Comparison of ENCODE assay signal across 19 cellular contexts in genomic region chr2:217856871-217857270, GRCh38.
A peak's percentile ranks its signal among the peaks of the same experiment; 100 is the strongest.
DNase-seq lines count a peak whose midpoint lies in the region; ATAC-seq and TF ChIP-seq lines count a peak whose summit lies in the region.
"Had no signal": no experiment of that assay in that cellular context is flagged by ENCODE, and none has a peak within 500 bp of the region (broad histone marks: within the 10 kb centered on the region; RNA-seq: fewer than 3 reads in every experiment).

No MANE protein-coding gene starts in this region.

- H3K27ac Mint-ChIP-seq in stimulated activated memory B cell treated with anti-CD40 and anti-IgM and Interleukin-4, amounts not matched to agents 10 μg/mL and 1 μg/mL and 100 μg/mL, for 72 hours = no peak overlapping the region
- H3K27ac Mint-ChIP-seq: activated CD8-positive, alpha-beta T cell treated with anti-CD3 and anti-CD28 coated beads, Interleukin-2, amount 10 ng/mL, durations not matched to agents 7 days and 5 days; activated naive CD4-positive, alpha-beta T cell treated with anti-CD3 and anti-CD28 coated beads for 36 hours; WTC11 had no signal

- H3K4me3 ChIP-seq in esophagus (ENCODE audit: low read depth in 1 of 2, low read length in 2 of 2) (no peak overlapping the region), lung (no peak overlapping the region), skeletal muscle cell (ENCODE audit: low read depth, low read length) (peak overlapping the region; percentile 45), upper lobe of right lung (peak overlapping the region; percentile 39)
- H3K4me3 ChIP-seq: skin epidermis, testis had no signal

- TF ChIP-seq CTCF in lung (IDR thresholded peaks at IDR 0.05; ENCODE audit: control extremely low read depth, extremely low read depth) = no peak
- TF ChIP-seq CTCF in upper lobe of right lung (IDR thresholded peaks at IDR 0.05) = no peak

- ATAC-seq in lung (ENCODE audit: insufficient read depth, low FRiP score) (no peak), upper lobe of right lung (no peak), HG02885 (IDR thresholded peaks at IDR 0.05; ENCODE audit: poor library complexity, unreplicated experiment) (no peak)
- no peak for ATAC-seq in stimulated activated memory B cell treated with anti-CD40 and anti-IgM and Interleukin-4, amounts not matched to agents 10 μg/mL and 1 μg/mL and 100 μg/mL, for 72 hours
- ATAC-seq: activated CD8-positive, alpha-beta T cell treated with anti-CD3 and anti-CD28 coated beads, Interleukin-2, amount 10 ng/mL, durations not matched to agents 7 days and 5 days; activated T-cell treated with anti-CD3 and anti-CD28 coated beads, Interleukin-2, amount 50 U/mL, for 4 hours; SK-N-SH treated with all-trans-retinoic acid at 6 μM for 48 hours; WTC11 had no signal

- intact Hi-C loops in upper lobe of right lung (cut with DNase I) = no loop called here

- no peaks in the 10 kb centered on the region for H3K4me1 Mint-ChIP-seq in stimulated activated memory B cell treated with anti-CD40 and anti-IgM and Interleukin-4, amounts not matched to agents 10 μg/mL and 1 μg/mL and 100 μg/mL, for 72 hours

- no peak for DNase-seq in lung (ENCODE audit: low spot score)
- no peak for DNase-seq in skeletal muscle cell (ENCODE audit: low read depth)
- no peak for DNase-seq in upper lobe of right lung
- DNase-seq in NCI-H146 (lab: John Stamatoyannopoulos, UW) = no peak
- DNase-seq: activated CD8-positive, alpha-beta T cell treated with anti-CD3 and anti-CD28 coated beads, Interleukin-2, amount 10 ng/mL, durations not matched to agents 7 days and 5 days; activated naive CD4-positive, alpha-beta T cell treated with anti-CD3 and anti-CD28 coated beads for 36 hours; activated T-cell treated with anti-CD3 and anti-CD28 coated beads, Interleukin-2, amount 50 U/mL, for 4 hours; AML-193; DMS79 treated with DMSO at 0.1 percent for 48 hours; kidney; NCI-H187; NK-92 treated with Interleukin-12 subunit alpha and Interleukin-12 subunit beta, amount 100 ng/mL, for 24 hours; testis had no signal

- H3K4me1 ChIP-seq in esophagus (ENCODE audit: control insufficient read depth in 2 of 2, insufficient read depth in 2 of 2, low read length in 1 of 2) = peaks cover 7 to 14% of the 10 kb centered on the region in 2 donors
- H3K4me1 ChIP-seq in lung (ENCODE audit: control insufficient read depth in 2 of 2, insufficient read depth in 2 of 2, low read length in 2 of 2) = peaks cover 13 to 46% of the 10 kb centered on the region in 2 donors
- peaks cover 62% of the 10 kb centered on the region for H3K4me1 ChIP-seq in upper lobe of right lung

- H3K4me3 Mint-ChIP-seq in stimulated activated memory B cell treated with anti-CD40 and anti-IgM and Interleukin-4, amounts not matched to agents 10 μg/mL and 1 μg/mL and 100 μg/mL, for 72 hours = no peak overlapping the region
- H3K4me3 Mint-ChIP-seq: activated CD8-positive, alpha-beta T cell treated with anti-CD3 and anti-CD28 coated beads, Interleukin-2, amount 10 ng/mL, durations not matched to agents 7 days and 5 days; activated naive CD4-positive, alpha-beta T cell treated with anti-CD3 and anti-CD28 coated beads for 36 hours; activated T-cell treated with anti-CD3 and anti-CD28 coated beads, Interleukin-2, amount 50 U/mL, for 4 hours; WTC11 had no signal

- no peaks in the 10 kb centered on the region for H3K9me3 Mint-ChIP-seq in stimulated activated memory B cell treated with anti-CD40 and anti-IgM and Interleukin-4, amounts not matched to agents 10 μg/mL and 1 μg/mL and 100 μg/mL, for 72 hours
- H3K9me3 Mint-ChIP-seq: activated naive CD4-positive, alpha-beta T cell treated with anti-CD3 and anti-CD28 coated beads for 36 hours; activated T-cell treated with anti-CD3 and anti-CD28 coated beads, Interleukin-2, amount 50 U/mL, for 4 hours; WTC11 had no signal

- H3K27ac ChIP-seq in esophagus (ENCODE audit: low read depth in 2 of 2, low read length in 1 of 2) (peak overlapping the region; percentile 53 to 71), lung (ENCODE audit: low read depth in 1 of 2, low read length in 1 of 2) (peak overlapping the region; percentile 17 to 92), upper lobe of right lung (peak overlapping the region; percentile 47)

- 35 to 44% methylated on average over 4 of the region's 4 CpGs for WGBS in esophagus, 2 donors
- WGBS in lung, 2 donors = 61 to 80% methylated on average over 4 of the region's 4 CpGs

- H3K27me3 Mint-ChIP-seq in stimulated activated memory B cell treated with anti-CD40 and anti-IgM and Interleukin-4, amounts not matched to agents 10 μg/mL and 1 μg/mL and 100 μg/mL, for 72 hours = no peaks in the 10 kb centered on the region

- H3K27me3 ChIP-seq in esophagus (ENCODE audit: control insufficient read depth in 1 of 2, insufficient read depth in 2 of 2, low read length in 2 of 2) = no peaks in the 10 kb centered on the region
- no peaks in the 10 kb centered on the region for H3K27me3 ChIP-seq in lung (ENCODE audit: control insufficient read depth, insufficient read depth)
- H3K27me3 ChIP-seq in upper lobe of right lung = no peaks in the 10 kb centered on the region
- H3K27me3 ChIP-seq: testis had no signal

- no peaks in the 10 kb centered on the region for H3K9me3 ChIP-seq in esophagus (ENCODE audit: control insufficient read depth in 2 of 2, insufficient read depth in 1 of 2, low read depth in 1 of 2, low read length in 1 of 2)
- H3K9me3 ChIP-seq in lung (ENCODE audit: control insufficient read depth in 2 of 2, insufficient read depth in 1 of 2, low read length in 1 of 2) = no peaks in the 10 kb centered on the region
- H3K9me3 ChIP-seq in upper lobe of right lung = no peaks in the 10 kb centered on the region
- H3K9me3 ChIP-seq: testis had no signal

- H3K36me3 Mint-ChIP-seq in stimulated activated memory B cell treated with anti-CD40 and anti-IgM and Interleukin-4, amounts not matched to agents 10 μg/mL and 1 μg/mL and 100 μg/mL, for 72 hours = no peaks in the 10 kb centered on the region
- H3K36me3 Mint-ChIP-seq: WTC11 had no signal

- H3K36me3 ChIP-seq in esophagus (ENCODE audit: control insufficient read depth in 2 of 2, insufficient read depth in 2 of 2, low read length in 1 of 2) (peaks cover 0 to 4% of the 10 kb centered on the region in 2 donors), lung (ENCODE audit: control insufficient read depth in 2 of 2, insufficient read depth in 2 of 2, low read length in 2 of 2) (peaks cover 13 to 48% of the 10 kb centered on the region in 2 donors), upper lobe of right lung (peaks cover 75% of the 10 kb centered on the region)

Comparison
In these comparisons a context has a peak if more than half of its experiments do, and no peak if none do; other contexts are left out.
1. H3K4me3 ChIP-seq: peak in skeletal muscle cell (single experiment) and upper lobe of right lung (single experiment); none in esophagus (0 of 2) and lung (single experiment).
2. Peak in every context shown above with its lines, with median percentiles within 50 percentile points of each other: H3K27ac ChIP-seq.